8 cellular contexts compared by ENCODE assay signal in the genomic region with DNA sequence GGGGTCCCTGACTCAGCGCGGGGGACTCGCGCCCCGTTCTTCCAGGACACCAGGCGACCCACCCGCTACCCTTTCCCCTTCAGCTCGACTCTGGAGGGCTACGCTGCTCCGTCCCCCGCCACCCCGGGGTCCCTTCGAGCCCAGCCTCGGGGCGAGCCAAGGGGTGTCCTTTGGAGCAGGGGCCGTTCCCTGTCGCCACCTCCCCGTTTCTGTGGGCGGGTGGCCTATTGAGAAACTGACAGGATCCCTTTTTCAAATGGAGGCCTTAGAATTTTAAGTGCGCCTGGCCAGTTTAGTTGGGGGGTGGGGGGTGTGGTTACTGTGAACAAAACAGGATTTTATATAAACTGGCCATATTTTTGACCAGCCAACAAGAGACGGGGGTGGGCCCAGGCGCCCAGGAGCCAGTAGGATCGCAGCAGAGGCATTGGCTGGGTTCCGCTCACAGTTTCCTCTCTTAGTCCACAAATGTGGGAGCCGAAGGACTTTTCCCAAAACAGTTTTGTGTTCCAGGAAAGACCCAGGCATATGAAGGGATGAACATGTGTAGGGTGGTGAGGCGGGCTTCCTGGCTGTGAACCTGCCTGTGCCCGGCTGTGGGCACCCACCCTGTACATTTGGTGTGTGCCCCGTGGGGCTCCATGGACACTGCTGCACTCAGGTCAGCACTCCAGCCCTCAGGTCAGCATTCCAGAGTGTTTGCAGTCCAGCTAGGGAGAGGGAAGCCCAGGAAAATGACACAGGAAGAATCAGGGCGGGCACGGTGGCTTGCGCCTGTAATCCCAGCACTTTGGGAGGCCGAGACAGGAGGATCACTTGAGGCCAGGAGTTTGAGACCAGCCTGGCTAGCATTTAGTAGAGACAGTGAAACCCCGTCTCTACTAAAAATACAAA. TPM values are rescaled to one million over a fixed set of nuclear protein-coding genes. Genes with fewer than 3 reads are reported as not detected.
A peak's percentile ranks its signal among the peaks of the same experiment; 100 is the strongest.
DNase-seq lines count a peak whose midpoint lies in the region; ATAC-seq and TF ChIP-seq lines count a peak whose summit lies in the region.

No MANE protein-coding gene starts in this region.

- H3K27me3 ChIP-seq in heart left ventricle (no peaks in the 10 kb centered on the region), ovary (no peaks in the 10 kb centered on the region)

- peaks cover 0 to 4% (median 0%) of the 10 kb centered on the region in 9 donors for H3K36me3 ChIP-seq in heart left ventricle
- no peaks in the 10 kb centered on the region for H3K36me3 ChIP-seq in ovary

- no peaks in the 10 kb centered on the region for H3K36me3 Mint-ChIP-seq in activated T-helper 17 cell treated with anti-CD3 and anti-CD28 coated beads, Interleukin-2, amount 50 U/mL, for 72 hours (ENCODE audit: low read depth)

- no peak overlapping the region for H3K27ac Mint-ChIP-seq in activated T-helper 17 cell treated with anti-CD3 and anti-CD28 coated beads, Interleukin-2, amount 50 U/mL, for 72 hours

- peaks cover 6 to 52% (median 38%) of the 10 kb centered on the region in 12 donors for H3K4me1 ChIP-seq in heart left ventricle
- H3K4me1 ChIP-seq in ovary (ENCODE audit: insufficient read depth): peaks cover 27% of the 10 kb centered on the region

- H3K4me3 ChIP-seq in heart left ventricle (peak overlapping the region; percentile 64 to 94 (median 77)), ovary (peak overlapping the region; percentile 82)

- TF ChIP-seq POLR2A in heart left ventricle (IDR thresholded peaks at IDR 0.05) (peak in 1 of 2 donors; percentile 18), ovary (IDR thresholded peaks at IDR 0.05) (peak; percentile 77)

- H3K4me3 Mint-ChIP-seq in activated T-helper 17 cell treated with anti-CD3 and anti-CD28 coated beads, Interleukin-2, amount 50 U/mL, for 72 hours: no peak overlapping the region

- H3K27me3 Mint-ChIP-seq in activated T-helper 17 cell treated with anti-CD3 and anti-CD28 coated beads, Interleukin-2, amount 50 U/mL, for 72 hours: peaks cover 4% of the 10 kb centered on the region

- H3K27ac ChIP-seq in heart left ventricle: peak overlapping the region; percentile 73 to 99 (median 93)
- peak overlapping the region; percentile 95 to 98 for H3K27ac ChIP-seq in ovary

- no peak for TF ChIP-seq EP300 in ovary (IDR thresholded peaks at IDR 0.05)

- peaks cover 4% of the 10 kb centered on the region for H3K4me1 Mint-ChIP-seq in activated T-helper 17 cell treated with anti-CD3 and anti-CD28 coated beads, Interleukin-2, amount 50 U/mL, for 72 hours

- peak; percentile 20 to 75 (median 68) for ATAC-seq in heart left ventricle
- no peak for ATAC-seq in activated T-helper 17 cell treated with anti-CD3 and anti-CD28 coated beads, Interleukin-2, amount 50 U/mL, for 72 hours (replicated peaks)

- DNase-seq in NCI-H82 (lab: John Stamatoyannopoulos, UW): peak; percentile 20
- no peak for DNase-seq in NCI-H82 treated with DMSO at 0.1 percent for 48 hours (lab: John Stamatoyannopoulos, UW; ENCODE audit: unreplicated experiment)
- peak; percentile 44 for DNase-seq in UCSD-AML1 (lab: John Stamatoyannopoulos, UW; ENCODE audit: unreplicated experiment)
- peak; percentile 80 to 88 (median 85) for DNase-seq in heart left ventricle
- DNase-seq in ovary: peak; percentile 87 to 94 (median 91)
- DNase-seq in COLO668 (lab: John Stamatoyannopoulos, UW; ENCODE audit: unreplicated experiment): no peak
- no peak for DNase-seq in NCI-H1436 treated with DMSO at 0.1 percent for 48 hours (lab: John Stamatoyannopoulos, UW)

- no peak for TF ChIP-seq CTCF in heart left ventricle (IDR thresholded peaks at IDR 0.05)
- TF ChIP-seq CTCF in ovary (IDR thresholded peaks at IDR 0.05): no peak

- no peaks in the 10 kb centered on the region for H3K9me3 Mint-ChIP-seq in activated T-helper 17 cell treated with anti-CD3 and anti-CD28 coated beads, Interleukin-2, amount 50 U/mL, for 72 hours

- intact Hi-C loops in heart left ventricle (cut with DNase I): loop anchor here in 5 of 10 donors (2.0 to 10.0 kb wide), 6 partner anchors 41 to 61 kb away; partner anchors contain the start of gene LGALS3BP (in 1 of the 5)
- intact Hi-C loops in ovary (cut with DNase I): loop anchor here (2.0 to 10.0 kb wide), 3 partner anchors 41 to 49 kb away; partner anchors contain the start of gene LGALS3BP (in 2 of the 4)

- H3K9me3 ChIP-seq in heart left ventricle: no peaks in the 10 kb centered on the region
- no peaks in the 10 kb centered on the region for H3K9me3 ChIP-seq in ovary

- WGBS in heart left ventricle, 4 donors: 26 to 56% (median 28%) methylated on average over 24 to 33 of the region's 33 CpGs
- 5 to 11% (median 5%) methylated on average over 27 to 33 of the region's 33 CpGs for WGBS in ovary, 3 donors

RNA-seq across cellular contexts. Expression of gene TIMP2, which starts 0.7 kb away (rescaled TPM):
- total RNA-seq in heart left ventricle (100 to 1,000 TPM in 4 of 9 donors, 10 to 100 TPM in 5; 65.6 to 201 (median 98.3) TPM), ovary (100 to 1,000 TPM; 221 to 854 (median 693) TPM)
- polyA plus RNA-seq in heart left ventricle (10 to 100 TPM; 25.1 to 54.4 TPM), ovary (1,000 to 10,000 TPM in 1 of 2 donors, 100 to 1,000 TPM in 1; 542 to 1,422 TPM)
- total RNA-seq in activated T-helper 17 cell treated with anti-CD3 and anti-CD28 coated beads, Interleukin-2, amount 50 U/mL, for 72 hours: under 1 TPM; 0.74 to 0.86 TPM

RNA-seq across cellular contexts. Expression of gene CEP295NL, which starts 22.9 kb away (rescaled TPM):
- total RNA-seq in heart left ventricle (1 to 10 TPM in 3 of 9 donors, under 1 TPM in 6; 0.23 to 3.3 (median 0.52) TPM), ovary (1 to 10 TPM; 1.7 to 8.0 (median 4.5) TPM)
- polyA plus RNA-seq in heart left ventricle (1 to 10 TPM in 1 of 2 donors, under 1 TPM in 1; 0.29 to 2.0 TPM), ovary (1 to 10 TPM in 1 of 2 donors, under 1 TPM in 1; 0.25 to 1.0 TPM)
- total RNA-seq in activated T-helper 17 cell treated with anti-CD3 and anti-CD28 coated beads, Interleukin-2, amount 50 U/mL, for 72 hours: not detected

RNA-seq across cellular contexts. Expression of gene LGALS3BP, which starts 53.8 kb away (rescaled TPM):
- 1,000 to 10,000 TPM in 1 of 9 donors, 100 to 1,000 TPM in 8; 250 to 1,343 (median 688) TPM for total RNA-seq in heart left ventricle
- 100 to 1,000 TPM; 178 to 363 TPM for polyA plus RNA-seq in heart left ventricle
- total RNA-seq in ovary: 100 to 1,000 TPM; 191 to 584 (median 250) TPM
- polyA plus RNA-seq in ovary: 100 to 1,000 TPM; 214 to 251 TPM
- 10 to 100 TPM; 44.8 to 48.2 TPM for total RNA-seq in activated T-helper 17 cell treated with anti-CD3 and anti-CD28 coated beads, Interleukin-2, amount 50 U/mL, for 72 hours

Comparison
In these comparisons a context has a peak if more than half of its experiments do, and no peak if none do; other contexts are left out.
1. DNase-seq: peak in NCI-H82 (single experiment), UCSD-AML1 (single experiment), heart left ventricle (5 of 5) and ovary (5 of 5); none in NCI-H82 treated with DMSO at 0.1 percent for 48 hours (single experiment), COLO668 (single experiment) and NCI-H1436 treated with DMSO at 0.1 percent for 48 hours (single experiment).
2. RNA of gene TIMP2, which starts 0.7 kb away (total RNA-seq): 221 to 854 TPM in ovary and 65.6 to 201 TPM in heart left ventricle; 0.74 to 0.86 TPM in activated T-helper 17 cell treated with anti-CD3 and anti-CD28 coated beads, Interleukin-2, amount 50 U/mL, for 72 hours; every median in the first group is over 10 times any median in the second.